Comparison of ENCODE assay signal across 19 cellular contexts in the genomic region with DNA sequence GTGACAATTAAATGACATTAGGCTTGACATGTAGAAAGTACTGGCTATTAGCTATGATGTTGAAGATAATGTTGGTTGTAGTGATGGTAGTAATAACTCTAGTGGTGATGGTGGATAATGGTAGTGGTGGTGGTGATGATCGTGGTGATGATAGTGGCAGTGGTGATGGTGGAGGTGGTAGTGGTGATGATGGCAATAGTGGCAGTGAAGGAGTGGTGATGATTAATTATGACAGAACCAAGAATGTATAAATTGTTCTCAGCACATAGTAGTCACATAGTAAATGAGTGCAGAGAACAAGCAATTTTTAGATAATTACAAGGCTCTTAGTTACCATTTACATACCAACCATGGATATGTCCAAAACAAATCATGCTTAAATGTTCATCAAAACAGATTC.
"Had no signal": no experiment of that assay in that cellular context is flagged by ENCODE, and none has a peak within 500 bp of the region (broad histone marks: within the 10 kb centered on the region; RNA-seq: fewer than 3 reads in every experiment).

No MANE protein-coding gene starts in this region.

- H3K9me3 Mint-ChIP-seq: brain, type B pancreatic cell had no signal

- H3K36me3 ChIP-seq: gastrocnemius medialis, left lung had no signal

- H3K4me2 ChIP-seq: SK-N-SH had no signal

- H3K27me3 Mint-ChIP-seq: naive thymus-derived CD8-positive, alpha-beta T cell had no signal

- H3K27ac ChIP-seq: epithelial cell of prostate, gastrocnemius medialis, left lung had no signal

- H3K9me3 ChIP-seq: gastrocnemius medialis, left lung, mucosa of descending colon, SK-N-SH had no signal

- H3K4me3 ChIP-seq: gastrocnemius medialis, left lung, mucosa of descending colon had no signal

- H3K27me3 ChIP-seq: left lung had no signal

- DNase-seq: activated CD4-positive, alpha-beta T cell treated with anti-CD3 and anti-CD28 coated beads, Interleukin-2, amount 50 U/mL, for 4 hours; activated gamma-delta T cell; amygdala; effector memory CD4-positive, alpha-beta T cell; gastrocnemius medialis; left lung; mucosa of descending colon; naive thymus-derived CD8-positive, alpha-beta T cell; occipital lobe; right cardiac atrium; Right ventricle myocardium superior; SK-N-SH; stimulated activated CD4-positive, alpha-beta T cell treated with anti-CD3 and anti-CD28 coated beads, Interleukin-4, amount 100 ng/mL, for 1 hour; substantia nigra had no signal

- H3K27ac Mint-ChIP-seq: brain, progenitor cell of endocrine pancreas, type B pancreatic cell had no signal

- H3K4me3 Mint-ChIP-seq: brain; naive thymus-derived CD8-positive, alpha-beta T cell; type B pancreatic cell had no signal

- H3K36me3 Mint-ChIP-seq: brain; naive thymus-derived CD8-positive, alpha-beta T cell had no signal

- ATAC-seq: gastrocnemius medialis; left lung; mucosa of descending colon; naive thymus-derived CD8-positive, alpha-beta T cell; right cardiac atrium had no signal

- H3K9ac ChIP-seq: SK-N-SH had no signal

- FAIRE-seq: keratinocyte had no signal
